ENCODE assay signal across 8 cellular contexts in the genomic region with DNA sequence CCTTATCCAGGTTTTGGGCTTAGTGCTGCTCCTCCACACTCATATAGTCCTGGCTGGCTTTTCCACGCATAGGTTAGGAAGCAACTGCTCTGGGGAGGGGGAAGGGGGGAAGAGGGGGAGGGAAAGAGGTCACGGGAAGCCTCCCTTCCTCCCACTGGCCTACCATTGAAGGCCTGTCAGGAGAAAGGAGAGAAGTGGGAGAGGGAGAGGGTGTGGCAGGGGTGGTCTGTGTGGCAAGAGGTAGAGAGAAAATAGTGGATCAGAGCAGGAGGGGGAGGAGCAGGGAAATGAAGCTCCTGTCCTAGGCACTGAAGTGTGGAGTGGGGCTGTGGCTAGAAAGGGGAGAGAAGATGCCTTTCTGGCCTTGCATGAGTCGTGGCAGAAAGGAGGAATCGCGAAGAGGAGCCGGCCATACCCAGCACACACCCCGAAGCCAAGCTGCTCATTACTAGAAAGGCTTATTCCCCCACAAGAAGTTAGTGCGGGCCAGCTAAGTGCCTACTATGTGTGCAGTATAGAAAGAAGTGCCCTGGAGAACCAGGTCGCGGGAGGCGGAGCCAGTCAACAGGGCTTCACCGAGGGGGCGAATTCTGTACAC. TPM values are rescaled to one million over a fixed set of nuclear protein-coding genes. Genes with fewer than 3 reads are reported as not detected.
DNase-seq lines count a peak whose midpoint lies in the region; ATAC-seq and TF ChIP-seq lines count a peak whose summit lies in the region.

No MANE protein-coding gene starts in this region.

- DNase-seq in BJ (ENCODE audit: low read depth) (no peak), astrocyte of the cerebellum (ENCODE audit: low read depth) (no peak), H4 (ENCODE audit: low spot score) (no peak), CD1c-positive myeloid dendritic cell (ENCODE audit: extremely low spot score) (no peak)

- CTCF ChIA-PET in BJ (lab: Yijun Ruan, JAX) = interaction anchor here (1.8 kb wide), 1 partner anchor 145 kb away, joined by 5 read pairs; no protein-coding TSS in a partner anchor

- in situ Hi-C loops in astrocyte of the cerebellum (cut with HindIII; ENCODE audit: low sequenced_read_pairs) = no loop called here

- peaks cover 37% of the 10 kb centered on the region for H3K4me1 ChIP-seq in mononuclear cell (ENCODE audit: insufficient read depth, low read length)

- H3K9me3 ChIP-seq in mononuclear cell (ENCODE audit: low read depth, low read length) = no peaks in the 10 kb centered on the region

- POLR2A ChIA-PET in BJ (lab: Charles Lee) = no interaction called here

- H3K36me3 ChIP-seq in BJ (ENCODE audit: control insufficient read depth, insufficient read depth, low read length) = no peaks in the 10 kb centered on the region

- no peak for TF ChIP-seq CTCF in BJ (IDR thresholded peaks at IDR 0.05; ENCODE audit: insufficient read depth, low read depth, low read length)
- TF ChIP-seq CTCF in astrocyte of the cerebellum (IDR thresholded peaks at IDR 0.05; ENCODE audit: low read depth, low read length, missing control alignments) = no peak

- H3K27me3 ChIP-seq in BJ (ENCODE audit: control insufficient read depth, insufficient read depth, low read length) (no peaks in the 10 kb centered on the region), mononuclear cell (ENCODE audit: insufficient read depth, low read length) (no peaks in the 10 kb centered on the region)

- ATAC-seq in HG03066 (IDR thresholded peaks at IDR 0.05; ENCODE audit: low read depth, unreplicated experiment) (peak; percentile 1), GM21717 (IDR thresholded peaks at IDR 0.05; ENCODE audit: unreplicated experiment) (no peak), HG03095 (IDR thresholded peaks at IDR 0.05; ENCODE audit: unreplicated experiment) (no peak)

- H3K4me3 ChIP-seq in BJ (ENCODE audit: low read depth, low read length) (peak overlapping the region; percentile 56), astrocyte of the cerebellum (ENCODE audit: low read depth, low read length) (peak overlapping the region; percentile 55), mononuclear cell (ENCODE audit: low read length) (peak overlapping the region; percentile 51)

RNA-seq across cellular contexts. Expression of a gene that starts 1.1 kb away (rescaled TPM):
- 5.5 and 7.7 TPM in 2 replicates for polyA plus RNA-seq in BJ (2011; rRNA removed)
- polyA minus RNA-seq in BJ (2011; rRNA and poly(A)+ RNA removed) = 6.9 and 7.5 TPM in 2 replicates
- total RNA-seq in mononuclear cell = 13.5 TPM
- 13.5 and 17.4 TPM in 2 replicates for total RNA-seq in H4 (2014; rRNA removed; shearing (Covaris generic))
